In genomic region chr9:133031130-133031422, GRCh38 we compare ENCODE assay signal across 8 cellular contexts. TPM values are rescaled to one million over a fixed set of nuclear protein-coding genes. Genes with fewer than 3 reads are reported as not detected.
DNase-seq lines count a peak whose midpoint lies in the region; ATAC-seq and TF ChIP-seq lines count a peak whose summit lies in the region.

No MANE protein-coding gene starts in this region.

- H3K4me1 ChIP-seq in mucosa of rectum (ENCODE audit: control insufficient read depth in 2 of 2, insufficient read depth in 2 of 2, low read length in 2 of 2) = peaks cover 11 to 14% of the 10 kb centered on the region in 2 donors

- peaks cover 20 to 39% (median 37%) of the 10 kb centered on the region in 3 donors for H3K4me1 Mint-ChIP-seq in IgD-negative memory B cell

- peak overlapping the region; percentile 99 to 100 (median 100) for H3K4me3 Mint-ChIP-seq in IgD-negative memory B cell

- no peaks in the 10 kb centered on the region for H3K9me3 ChIP-seq in mucosa of rectum (ENCODE audit: control insufficient read depth in 2 of 2, low read length in 2 of 2)

- H3K36me3 ChIP-seq in mucosa of rectum (ENCODE audit: control insufficient read depth in 2 of 2, insufficient read depth in 2 of 2, low read length in 2 of 2) = no peaks in the 10 kb centered on the region

- peaks cover 2% of the 10 kb centered on the region for H3K27me3 Mint-ChIP-seq in IgD-negative memory B cell

- H3K9ac ChIP-seq in mucosa of rectum (ENCODE audit: low read depth in 1 of 2, low read length in 2 of 2) = peak overlapping the region; percentile 78 to 90

- H3K27ac ChIP-seq in 22Rv1 (peak overlapping the region; percentile 75), caudate nucleus (ENCODE audit: low read depth, low read length) (peak overlapping the region; percentile 92), mucosa of rectum (ENCODE audit: low read depth in 2 of 2, low read length in 2 of 2) (peak overlapping the region; percentile 87 to 89)

- H3K36me3 Mint-ChIP-seq in IgD-negative memory B cell = peaks cover 2% of the 10 kb centered on the region

- H3K4me3 ChIP-seq in mucosa of rectum (ENCODE audit: low read length in 2 of 2) = peak overlapping the region; percentile 83 to 96

- no peak for ATAC-seq in HG02938 (IDR thresholded peaks at IDR 0.05; ENCODE audit: unreplicated experiment)

- H3K27ac Mint-ChIP-seq in IgD-negative memory B cell = peak overlapping the region; percentile 98

- no peaks in the 10 kb centered on the region for H3K27me3 ChIP-seq in mucosa of rectum (ENCODE audit: control insufficient read depth in 2 of 2, insufficient read depth in 2 of 2, low read length in 2 of 2)

- DNase-seq in caudate nucleus (lab: John Stamatoyannopoulos, UW) (no peak), epidermal melanocyte (ENCODE audit: insufficient read length, low spot score) (no peak), cerebellar cortex (ENCODE audit: low spot score) (no peak)
- DNase-seq in activated CD4-positive, alpha-beta T cell treated with anti-CD3 and anti-CD28 coated beads, Interleukin-2, amount 50 U/mL, for 1 hour = no peak

- no peaks in the 10 kb centered on the region for H3K9me3 Mint-ChIP-seq in IgD-negative memory B cell

- TF ChIP-seq CTCF in 22Rv1 (IDR thresholded peaks at IDR 0.05) = no peak

RNA-seq across cellular contexts. Expression of gene GTF3C5, which starts 0.3 kb away (rescaled TPM):
- 34.5 TPM for polyA plus RNA-seq in IgD-negative memory B cell

RNA-seq across cellular contexts. Expression of gene CEL, which starts 30.7 kb away (rescaled TPM):
- polyA plus RNA-seq in IgD-negative memory B cell = not detected

RNA-seq across cellular contexts. Expression of gene GFI1B, which starts 52.6 kb away (rescaled TPM):
- 0.74 TPM for polyA plus RNA-seq in IgD-negative memory B cell
